Comparison of ENCODE assay signal across 7 cellular contexts in the genomic region with DNA sequence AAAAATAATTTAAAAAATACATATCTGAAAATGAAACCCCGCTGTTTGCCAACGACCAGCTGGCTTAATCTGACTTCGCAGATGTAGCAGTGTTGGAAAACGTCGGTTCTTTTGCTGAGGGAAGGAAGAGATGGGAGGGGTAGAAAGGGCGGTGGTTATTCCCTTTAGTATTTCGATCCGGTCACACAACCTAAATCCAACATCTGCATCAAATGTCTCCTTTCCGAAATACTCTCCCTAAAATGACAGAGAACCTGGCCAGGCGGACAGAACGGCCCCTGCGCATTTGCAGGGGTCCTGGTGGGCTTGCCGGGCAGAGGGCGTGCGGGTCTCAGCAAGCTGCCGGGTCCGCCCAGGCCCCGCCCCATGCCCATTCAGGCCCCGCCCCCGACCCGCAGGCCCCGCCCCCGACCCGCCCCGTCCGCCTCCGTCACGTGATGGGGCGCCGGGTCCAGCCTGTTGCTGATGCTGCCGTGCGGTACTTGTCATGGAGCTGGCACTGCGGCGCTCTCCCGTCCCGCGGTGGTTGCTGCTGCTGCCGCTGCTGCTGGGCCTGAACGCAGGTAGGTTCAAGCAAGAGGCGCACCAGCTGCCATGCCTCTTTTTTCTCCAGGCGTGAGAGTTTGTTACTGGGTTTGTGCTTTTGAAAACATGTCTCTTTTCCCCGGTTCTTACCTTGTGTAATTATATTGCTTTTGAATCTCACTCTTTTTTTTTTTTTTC. TPM values are rescaled to one million over a fixed set of nuclear protein-coding genes. Genes with fewer than 3 reads are reported as not detected.
DNase-seq lines count a peak whose midpoint lies in the region; ATAC-seq and TF ChIP-seq lines count a peak whose summit lies in the region.

Gene SCPEP1 (plus strand): TSS at position 459 of the 723 bp plus-strand sequence. CDS start 29 bp downstream, at position 488.

- H3K4me3 ChIP-seq in iPS-18a (ENCODE audit: low read length) (peak within 1 kb of the TSS; percentile 80), skeletal muscle satellite cell (ENCODE audit: low read length) (peak within 1 kb of the TSS; percentile 88)

- peaks cover 27% of the 10 kb centered on the region for H3K4me1 ChIP-seq in iPS-18a (ENCODE audit: control insufficient read depth, low read depth, low read length)
- peaks cover 9% of the 10 kb centered on the region for H3K4me1 ChIP-seq in skeletal muscle satellite cell (ENCODE audit: control insufficient read depth, insufficient read depth, low read length)

- H3K4me3 Mint-ChIP-seq in brain = peak within 1 kb of the TSS; percentile 89 to 94 (median 93)

- H3K27me3 ChIP-seq in iPS-18a (ENCODE audit: control insufficient read depth, insufficient read depth, low read length) (no peaks in the 10 kb centered on the region), skeletal muscle satellite cell (ENCODE audit: control insufficient read depth, insufficient read depth, low read length) (no peaks in the 10 kb centered on the region)

- H3K9me3 ChIP-seq in iPS-18a (ENCODE audit: control insufficient read depth, low read depth, low read length) = no peaks in the 10 kb centered on the region
- no peaks in the 10 kb centered on the region for H3K9me3 ChIP-seq in skeletal muscle satellite cell (replicated peaks; ENCODE audit: low read length)

- DNase-seq in NCI-H2029 treated with DMSO at 0.1 percent for 48 hours (lab: John Stamatoyannopoulos, UW) (peak; percentile 34), UCSD-AML1 (lab: John Stamatoyannopoulos, UW; ENCODE audit: unreplicated experiment) (peak; percentile 81)

- H3K27me3 Mint-ChIP-seq in brain = peaks cover 7% of the 10 kb centered on the region

- H3K9ac ChIP-seq in iPS-18a (ENCODE audit: low read length) (no peak within 1 kb of the TSS), skeletal muscle satellite cell (ENCODE audit: low read depth, low read length) (peak within 1 kb of the TSS; percentile 82)

- no peaks in the 10 kb centered on the region for H3K36me3 Mint-ChIP-seq in brain

- H3K4me2 ChIP-seq in skeletal muscle satellite cell (ENCODE audit: low read length) = peak within 1 kb of the TSS; percentile 94

- peaks cover 38% of the 10 kb centered on the region for H3K4me1 Mint-ChIP-seq in brain

- no peak within 1 kb of the TSS for H3K27ac ChIP-seq in iPS-18a (ENCODE audit: low read length)

- peaks cover 0 to 3% (median 0%) of the 10 kb centered on the region in 5 experiments for H3K9me3 Mint-ChIP-seq in brain

- H3K36me3 ChIP-seq in iPS-18a (ENCODE audit: control insufficient read depth, low read depth, low read length) = peaks cover 3% of the 10 kb centered on the region
- H3K36me3 ChIP-seq in skeletal muscle satellite cell (ENCODE audit: insufficient read depth, low read length) = no peaks in the 10 kb centered on the region

- ATAC-seq in GM18498 (IDR thresholded peaks at IDR 0.05; ENCODE audit: unreplicated experiment) = peak; percentile 79
- peak; percentile 60 for ATAC-seq in HG02943 (IDR thresholded peaks at IDR 0.05; ENCODE audit: low read depth, unreplicated experiment)

- H3K27ac Mint-ChIP-seq in brain = peak within 1 kb of the TSS; percentile 40 to 95 (median 47)

- TF ChIP-seq CTCF in brain (conservative IDR thresholded peaks at IDR 0.05) = no peak

RNA-seq across cellular contexts. Expression of gene SCPEP1, which starts in this region (rescaled TPM):
- polyA plus RNA-seq in brain (ENCODE audit: insufficient read depth, low read depth, low replicate concordance) = 113 TPM
- total RNA-seq in skeletal muscle satellite cell (2012; rRNA removed) = 23.1 and 25.3 TPM in 2 replicates
